In genomic region chr20:58006346-58007316, GRCh38 we compare ENCODE assay signal across 25 cellular contexts.
"Had no signal": no experiment of that assay in that cellular context is flagged by ENCODE, and none has a peak within 500 bp of the region (broad histone marks: within the 10 kb centered on the region; RNA-seq: fewer than 3 reads in every experiment).

No MANE protein-coding gene starts in this region.

- DNase-seq: activated B cell treated with CpG ODN at 0.5 μM for 24 hours; activated CD4-positive, alpha-beta T cell treated with anti-CD3 and anti-CD28 coated beads for 36 hours; activated CD4-positive, alpha-beta T cell treated with anti-CD3 and anti-CD28 coated beads, Interleukin-2, amount 50 U/mL, for 4 hours; activated gamma-delta T cell; activated naive CD4-positive, alpha-beta T cell treated with anti-CD3 and anti-CD28 coated beads, Interleukin-2, amount 50 U/mL, for 16 hours; activated T-cell treated with anti-CD3 and anti-CD28 coated beads, Interleukin-2, amount 50 U/mL, for 72 hours; caudate nucleus; dorsolateral prefrontal cortex; effector memory CD8-positive, alpha-beta T cell; glutamatergic neuron; immature natural killer cell; naive thymus-derived CD4-positive, alpha-beta T cell; sigmoid colon; stimulated activated CD4-positive, alpha-beta T cell treated with anti-CD3 and anti-CD28 coated beads, Interleukin-2, amount 100 ng/mL, for 48 hours; stimulated activated CD8-positive, alpha-beta memory T cell treated with anti-CD3 and anti-CD28 coated beads, Interleukin-4, amount 100 ng/mL, for 48 hours; stimulated activated naive B cell treated with anti-CD40 and anti-IgM and Interleukin-4, amounts not matched to agents 10 μg/mL and 1 μg/mL and 100 μg/mL, for 72 hours; trophoblast cell had no signal

- H3K36me3 ChIP-seq: esophagus muscularis mucosa, sigmoid colon, uterus had no signal

- H3K4me1 ChIP-seq: esophagus muscularis mucosa, sigmoid colon had no signal

- H3K36me3 Mint-ChIP-seq: brain; immature natural killer cell; naive thymus-derived CD4-positive, alpha-beta T cell; stimulated activated naive B cell treated with anti-CD40 and anti-IgM and Interleukin-4, amounts not matched to agents 10 μg/mL and 1 μg/mL and 100 μg/mL, for 72 hours had no signal

- H3K27ac ChIP-seq: dorsolateral prefrontal cortex, esophagus muscularis mucosa, hepatocyte, sigmoid colon had no signal

- H3K9me3 ChIP-seq: esophagus muscularis mucosa, sigmoid colon, uterus had no signal

- H3K27me3 ChIP-seq: esophagus muscularis mucosa, hepatocyte, uterus had no signal

- H3K27ac Mint-ChIP-seq: activated B cell treated with CpG ODN at 0.5 μM for 24 hours; activated CD4-positive, alpha-beta T cell treated with anti-CD3 and anti-CD28 coated beads for 36 hours; activated T-cell treated with anti-CD3 and anti-CD28 coated beads, Interleukin-2, amount 50 U/mL, for 72 hours; effector memory CD8-positive, alpha-beta T cell; immature natural killer cell; naive thymus-derived CD4-positive, alpha-beta T cell; stimulated activated naive B cell treated with anti-CD40 and anti-IgM and Interleukin-4, amounts not matched to agents 10 μg/mL and 1 μg/mL and 100 μg/mL, for 72 hours had no signal

- ATAC-seq: activated CD4-positive, alpha-beta T cell treated with anti-CD3 and anti-CD28 coated beads for 36 hours; activated T-cell treated with anti-CD3 and anti-CD28 coated beads, Interleukin-2, amount 50 U/mL, for 72 hours; effector memory CD8-positive, alpha-beta T cell; left lobe of liver; naive thymus-derived CD4-positive, alpha-beta T cell; stimulated activated naive B cell treated with anti-CD40 and anti-IgM and Interleukin-4, amounts not matched to agents 10 μg/mL and 1 μg/mL and 100 μg/mL, for 72 hours had no signal

- H3K9me3 Mint-ChIP-seq: activated B cell treated with CpG ODN at 0.5 μM for 24 hours; activated T-cell treated with anti-CD3 and anti-CD28 coated beads, Interleukin-2, amount 50 U/mL, for 72 hours; effector memory CD8-positive, alpha-beta T cell; immature natural killer cell; naive thymus-derived CD4-positive, alpha-beta T cell; neural crest cell; stimulated activated naive B cell treated with anti-CD40 and anti-IgM and Interleukin-4, amounts not matched to agents 10 μg/mL and 1 μg/mL and 100 μg/mL, for 72 hours had no signal

- H3K4me1 Mint-ChIP-seq: activated B cell treated with CpG ODN at 0.5 μM for 24 hours; activated CD4-positive, alpha-beta T cell treated with anti-CD3 and anti-CD28 coated beads for 36 hours; immature natural killer cell; naive thymus-derived CD4-positive, alpha-beta T cell; neural crest cell; stimulated activated naive B cell treated with anti-CD40 and anti-IgM and Interleukin-4, amounts not matched to agents 10 μg/mL and 1 μg/mL and 100 μg/mL, for 72 hours had no signal

- H3K4me3 ChIP-seq: dorsolateral prefrontal cortex, esophagus muscularis mucosa, hepatocyte, lung, sigmoid colon, smooth muscle cell, uterus had no signal

- H3K4me3 Mint-ChIP-seq: activated B cell treated with CpG ODN at 0.5 μM for 24 hours; activated CD4-positive, alpha-beta T cell treated with anti-CD3 and anti-CD28 coated beads for 36 hours; activated T-cell treated with anti-CD3 and anti-CD28 coated beads, Interleukin-2, amount 50 U/mL, for 72 hours; brain; effector memory CD8-positive, alpha-beta T cell; immature natural killer cell; naive thymus-derived CD4-positive, alpha-beta T cell; neural crest cell; stimulated activated naive B cell treated with anti-CD40 and anti-IgM and Interleukin-4, amounts not matched to agents 10 μg/mL and 1 μg/mL and 100 μg/mL, for 72 hours had no signal
